ENCODE assay signal across 29 cellular contexts in genomic region chrX:40066700-40067099, GRCh38.
"Had no signal": no experiment of that assay in that cellular context is flagged by ENCODE, and none has a peak within 500 bp of the region (broad histone marks: within the 10 kb centered on the region; RNA-seq: fewer than 3 reads in every experiment).

No MANE protein-coding gene starts in this region.

- H3K27me3 ChIP-seq: brain microvascular endothelial cell, cardiac muscle cell, SJCRH30 had no signal

- H3K4me1 ChIP-seq: SJCRH30 had no signal

- H3K4me3 Mint-ChIP-seq: activated T-cell treated with anti-CD3 and anti-CD28 coated beads, Interleukin-2, amount 50 U/mL, for 24 hours had no signal

- H3K4me3 ChIP-seq: cardiac muscle cell, SJCRH30 had no signal

- H3K27ac ChIP-seq: brain microvascular endothelial cell, cardiac muscle cell, KMS-11, SJCRH30 had no signal

- H3K9ac ChIP-seq: KMS-11, SK-N-SH had no signal

- H3K27ac Mint-ChIP-seq: activated naive CD4-positive, alpha-beta T cell treated with anti-CD3 and anti-CD28 coated beads, Interleukin-2, amount 50 U/mL, for 24 hours; activated T-cell treated with anti-CD3 and anti-CD28 coated beads, Interleukin-2, amount 50 U/mL, for 24 hours had no signal

- H3K9me3 Mint-ChIP-seq: activated naive CD4-positive, alpha-beta T cell treated with anti-CD3 and anti-CD28 coated beads, Interleukin-2, amount 50 U/mL, for 24 hours; activated T-cell treated with anti-CD3 and anti-CD28 coated beads, Interleukin-2, amount 50 U/mL, for 24 hours; activated T-helper 2 cell treated with anti-CD3 and anti-CD28 coated beads, Interferon-gamma antibody, Interleukin-2, Interleukin-4, amounts not matched to agents 10 μg/mL and 5 μg/mL and 100 μg/mL, durations not matched to agents 14 hours and 24 hours and 36 hours had no signal

- DNase-seq: activated CD4-positive, alpha-beta T cell treated with anti-CD3 and anti-CD28 coated beads for 48 hours; activated CD4-positive, alpha-beta T cell treated with anti-CD3 and anti-CD28 coated beads, Interleukin-2, amount 50 U/mL, for 48 hours; activated CD8-positive, alpha-beta memory T cell treated with anti-CD3 and anti-CD28 coated beads, Interleukin-2, amount 50 U/mL, for 48 hours; activated gamma-delta T cell treated with Interleukin-2 at 50 U/mL for 16 hours; activated T-cell treated with anti-CD3 and anti-CD28 coated beads, Interleukin-2, amount 50 U/mL, for 24 hours; amygdala; brain microvascular endothelial cell; NCI-H1092; NCI-H1417 treated with DMSO at 0.1 percent for 48 hours; NCI-H1694; NCI-H2029; NCI-H2107; NCI-H2171 treated with DMSO at 0.1 percent for 48 hours; NCI-H226; NCI-H526; NCI-H774; NK-92 treated with Interleukin-12 subunit alpha and Interleukin-12 subunit beta, amount 100 ng/mL, for 24 hours; OCI-M1; RPMI8226; SJCRH30; SK-N-SH; T-helper 1 cell had no signal

- ATAC-seq: activated CD4-positive, CD25-positive, alpha-beta regulatory T cell treated with anti-CD3 and anti-CD28 coated beads, Interleukin-2, amount 50 U/mL, for 24 hours; Panc1; Right ventricle myocardium inferior had no signal

- H3K9me3 ChIP-seq: SJCRH30, SK-N-SH had no signal

- H3K27me3 Mint-ChIP-seq: activated naive CD4-positive, alpha-beta T cell treated with anti-CD3 and anti-CD28 coated beads, Interleukin-2, amount 50 U/mL, for 24 hours had no signal

- H3K36me3 ChIP-seq: brain microvascular endothelial cell had no signal

- H3K4me2 ChIP-seq: KMS-11, SK-N-SH had no signal
